In genomic region chr9:89601306-89601705, GRCh38 we compare ENCODE assay signal across 22 cellular contexts. TPM values are rescaled to one million over a fixed set of nuclear protein-coding genes. Genes with fewer than 3 reads are reported as not detected.
DNase-seq lines count a peak whose midpoint lies in the region; ATAC-seq and TF ChIP-seq lines count a peak whose summit lies in the region.
"Had no signal": no experiment of that assay in that cellular context is flagged by ENCODE, and none has a peak within 500 bp of the region (broad histone marks: within the 10 kb centered on the region; RNA-seq: fewer than 3 reads in every experiment).

No MANE protein-coding gene starts in this region.

- H2AFZ ChIP-seq in osteoblast (ENCODE audit: low read length): no peak overlapping the region

- DNase-seq in activated naive CD4-positive, alpha-beta T cell treated with anti-CD3 and anti-CD28 coated beads, Interleukin-2, amount 10 ng/mL, durations not matched to agents 7 days and 5 days: peak; percentile 3
- DNase-seq in activated naive CD4-positive, alpha-beta T cell treated with Interleukin-2 at 50 U/mL for 16 hours: no peak
- DNase-seq in activated CD8-positive, alpha-beta memory T cell treated with anti-CD3 and anti-CD28 coated beads, Interleukin-2, amount 10 ng/mL, durations not matched to agents 7 days and 5 days: peak; percentile 35
- DNase-seq in osteoblast (ENCODE audit: insufficient read length, low spot score, missing footprints) (peak; percentile 10), mesendoderm (no peak), NK-92 (lab: John Stamatoyannopoulos, UW; ENCODE audit: unreplicated experiment) (no peak)
- no peak for DNase-seq in activated CD4-positive, alpha-beta memory T cell treated with anti-CD3 and anti-CD28 coated beads, Interleukin-2, amount 10 ng/mL, durations not matched to agents 7 days and 5 days
- DNase-seq: C1 segment of cervical spinal cord; CD4-positive, alpha-beta memory T cell; COR-L47; IMR-90; KG1; MG63; NCI-H2029; NCI-H446; NCI-H524 treated with DMSO at 0.1 percent for 48 hours; NCI-H774; Right ventricle myocardium superior; RPMI8226 had no signal

- H3K4me3 ChIP-seq in osteoblast (ENCODE audit: insufficient read depth, low read length) (no peak overlapping the region), mesendoderm (ENCODE audit: low read length) (no peak overlapping the region)
- H3K4me3 ChIP-seq: A549, MG63, SJSA1 had no signal

- H3K36me3 ChIP-seq in osteoblast (ENCODE audit: insufficient read depth, low read length) (no peaks in the 10 kb centered on the region), mesendoderm (ENCODE audit: control insufficient read depth, insufficient read depth, low read length) (no peaks in the 10 kb centered on the region)
- H3K36me3 ChIP-seq: MG63, SJSA1 had no signal

- H3K9ac ChIP-seq in mesendoderm (ENCODE audit: low read length): no peak overlapping the region

- no peak overlapping the region for H3K4me3 Mint-ChIP-seq in activated naive CD4-positive, alpha-beta T cell treated with anti-CD3 and anti-CD28 coated beads, Interleukin-2, amount 10 ng/mL, durations not matched to agents 7 days and 5 days
- H3K4me3 Mint-ChIP-seq in activated CD8-positive, alpha-beta memory T cell treated with anti-CD3 and anti-CD28 coated beads, Interleukin-2, amount 10 ng/mL, durations not matched to agents 7 days and 5 days: no peak overlapping the region
- H3K4me3 Mint-ChIP-seq in activated CD4-positive, alpha-beta memory T cell treated with anti-CD3 and anti-CD28 coated beads, Interleukin-2, amount 10 ng/mL, durations not matched to agents 7 days and 5 days: no peak overlapping the region

- no peak overlapping the region for H2AK5ac ChIP-seq in mesendoderm (ENCODE audit: low read length)

- TF ChIP-seq CTCF in osteoblast (IDR thresholded peaks at IDR 0.05; ENCODE audit: extremely low read depth, low read depth, low read length): no peak

- POLR2A ChIA-PET in activated CD4-positive, alpha-beta memory T cell treated with anti-CD3 and anti-CD28 coated beads, Interleukin-2, amount 10 ng/mL, durations not matched to agents 7 days and 5 days (lab: Charles Lee): interaction anchor here (1.0 to 1.2 kb wide), 2 partner anchors 142 to 398 kb away, joined by 3 to 4 read pairs; no protein-coding TSS in a partner anchor

- no CpG with 5 or more reads among the region's 5 CpGs for WGBS in mesendoderm (ENCODE audit: extremely low coverage, insufficient coverage, low lambda C conversion rate)

- H2BK120ac ChIP-seq in mesendoderm (ENCODE audit: low read depth, low read length): no peak overlapping the region

- H4K5ac ChIP-seq in mesendoderm (ENCODE audit: low read length): no peak overlapping the region

- no peaks in the 10 kb centered on the region for H3K79me1 ChIP-seq in mesendoderm (ENCODE audit: low read length)

- H3K4me2 ChIP-seq in osteoblast (ENCODE audit: insufficient read depth, low read length) (no peak overlapping the region), mesendoderm (ENCODE audit: low read length) (no peak overlapping the region)
- H3K4me2 ChIP-seq: A549 had no signal

- H3K4me1 ChIP-seq in osteoblast (ENCODE audit: insufficient read depth, low read length): peaks cover 8% of the 10 kb centered on the region
- H3K4me1 ChIP-seq in mesendoderm (ENCODE audit: control insufficient read depth, low read depth, low read length): no peaks in the 10 kb centered on the region
- H3K4me1 ChIP-seq: SJSA1 had no signal

- H3K27me3 Mint-ChIP-seq in activated naive CD4-positive, alpha-beta T cell treated with anti-CD3 and anti-CD28 coated beads, Interleukin-2, amount 10 ng/mL, durations not matched to agents 7 days and 5 days: peaks cover 65% of the 10 kb centered on the region
- peaks cover 46% of the 10 kb centered on the region for H3K27me3 Mint-ChIP-seq in activated CD8-positive, alpha-beta memory T cell treated with anti-CD3 and anti-CD28 coated beads, Interleukin-2, amount 10 ng/mL, durations not matched to agents 7 days and 5 days
- H3K27me3 Mint-ChIP-seq in activated CD4-positive, alpha-beta memory T cell treated with anti-CD3 and anti-CD28 coated beads, Interleukin-2, amount 10 ng/mL, durations not matched to agents 7 days and 5 days: peaks cover 22% of the 10 kb centered on the region
- H3K27me3 Mint-ChIP-seq: CD4-positive, alpha-beta memory T cell had no signal

- no peak overlapping the region for H3K27ac Mint-ChIP-seq in activated naive CD4-positive, alpha-beta T cell treated with anti-CD3 and anti-CD28 coated beads, Interleukin-2, amount 10 ng/mL, durations not matched to agents 7 days and 5 days
- no peak overlapping the region for H3K27ac Mint-ChIP-seq in activated CD8-positive, alpha-beta memory T cell treated with anti-CD3 and anti-CD28 coated beads, Interleukin-2, amount 10 ng/mL, durations not matched to agents 7 days and 5 days
- H3K27ac Mint-ChIP-seq in activated CD4-positive, alpha-beta memory T cell treated with anti-CD3 and anti-CD28 coated beads, Interleukin-2, amount 10 ng/mL, durations not matched to agents 7 days and 5 days: no peak overlapping the region

- no peaks in the 10 kb centered on the region for H3K36me3 Mint-ChIP-seq in activated naive CD4-positive, alpha-beta T cell treated with anti-CD3 and anti-CD28 coated beads, Interleukin-2, amount 10 ng/mL, durations not matched to agents 7 days and 5 days
- H3K36me3 Mint-ChIP-seq in activated CD8-positive, alpha-beta memory T cell treated with anti-CD3 and anti-CD28 coated beads, Interleukin-2, amount 10 ng/mL, durations not matched to agents 7 days and 5 days: peaks cover 6% of the 10 kb centered on the region
- H3K36me3 Mint-ChIP-seq in activated CD4-positive, alpha-beta memory T cell treated with anti-CD3 and anti-CD28 coated beads, Interleukin-2, amount 10 ng/mL, durations not matched to agents 7 days and 5 days (ENCODE audit: low read depth): peaks cover 12% of the 10 kb centered on the region

- H3K27me3 ChIP-seq in osteoblast (ENCODE audit: insufficient read depth, low read length): peaks cover 32% of the 10 kb centered on the region
- no peaks in the 10 kb centered on the region for H3K27me3 ChIP-seq in mesendoderm (ENCODE audit: insufficient read depth, low read length, poor library complexity)

- H3K79me2 ChIP-seq in osteoblast (ENCODE audit: insufficient read depth, low read length): no peaks in the 10 kb centered on the region
- no peaks in the 10 kb centered on the region for H3K79me2 ChIP-seq in mesendoderm (ENCODE audit: control insufficient read depth, insufficient read depth, low read length)

- H3K4ac ChIP-seq in mesendoderm (ENCODE audit: low read depth, low read length): no peak overlapping the region

- H3K23ac ChIP-seq in mesendoderm (ENCODE audit: low read length): no peak overlapping the region

- H4K8ac ChIP-seq in mesendoderm (ENCODE audit: low read depth, low read length): no peak overlapping the region

- no peak overlapping the region for H2BK15ac ChIP-seq in mesendoderm (replicated peaks; ENCODE audit: low read depth)

- peaks cover 28% of the 10 kb centered on the region for H3K4me1 Mint-ChIP-seq in activated naive CD4-positive, alpha-beta T cell treated with anti-CD3 and anti-CD28 coated beads, Interleukin-2, amount 10 ng/mL, durations not matched to agents 7 days and 5 days
- H3K4me1 Mint-ChIP-seq in activated CD8-positive, alpha-beta memory T cell treated with anti-CD3 and anti-CD28 coated beads, Interleukin-2, amount 10 ng/mL, durations not matched to agents 7 days and 5 days: peaks cover 18% of the 10 kb centered on the region
- peaks cover 17% of the 10 kb centered on the region for H3K4me1 Mint-ChIP-seq in activated CD4-positive, alpha-beta memory T cell treated with anti-CD3 and anti-CD28 coated beads, Interleukin-2, amount 10 ng/mL, durations not matched to agents 7 days and 5 days

- H3K27ac ChIP-seq in osteoblast (ENCODE audit: low read depth, low read length) (no peak overlapping the region), mesendoderm (ENCODE audit: low read depth, low read length) (no peak overlapping the region)
- H3K27ac ChIP-seq: A549, SJSA1 had no signal

- H3K9me3 Mint-ChIP-seq in activated naive CD4-positive, alpha-beta T cell treated with anti-CD3 and anti-CD28 coated beads, Interleukin-2, amount 10 ng/mL, durations not matched to agents 7 days and 5 days: no peaks in the 10 kb centered on the region
- H3K9me3 Mint-ChIP-seq in activated CD8-positive, alpha-beta memory T cell treated with anti-CD3 and anti-CD28 coated beads, Interleukin-2, amount 10 ng/mL, durations not matched to agents 7 days and 5 days (ENCODE audit: low read depth): no peaks in the 10 kb centered on the region
- H3K9me3 Mint-ChIP-seq in activated CD4-positive, alpha-beta memory T cell treated with anti-CD3 and anti-CD28 coated beads, Interleukin-2, amount 10 ng/mL, durations not matched to agents 7 days and 5 days: no peaks in the 10 kb centered on the region
- H3K9me3 Mint-ChIP-seq: CD4-positive, alpha-beta memory T cell had no signal

- no peak for ATAC-seq in activated CD8-positive, alpha-beta memory T cell treated with anti-CD3 and anti-CD28 coated beads, Interleukin-2, amount 10 ng/mL, durations not matched to agents 7 days and 5 days
- ATAC-seq: A549, HCT116 had no signal

- CTCF ChIA-PET in activated naive CD4-positive, alpha-beta T cell treated with anti-CD3 and anti-CD28 coated beads, Interleukin-2, amount 10 ng/mL, durations not matched to agents 7 days and 5 days (lab: Charles Lee): interaction anchor here (0.5 to 6.3 kb wide), 17 partner anchors 8 to 1154 kb away, joined by 3 to 171 read pairs (median 6); no protein-coding TSS in a partner anchor
- CTCF ChIA-PET in activated CD8-positive, alpha-beta memory T cell treated with anti-CD3 and anti-CD28 coated beads, Interleukin-2, amount 10 ng/mL, durations not matched to agents 7 days and 5 days (lab: Charles Lee): interaction anchor here (0.8 to 8.9 kb wide), 13 partner anchors 8 to 538 kb away, joined by 3 to 168 read pairs (median 6); no protein-coding TSS in a partner anchor
- CTCF ChIA-PET in activated CD4-positive, alpha-beta memory T cell treated with anti-CD3 and anti-CD28 coated beads, Interleukin-2, amount 10 ng/mL, durations not matched to agents 7 days and 5 days (lab: Charles Lee): interaction anchor here (0.6 to 11.9 kb wide), 14 partner anchors 8 to 500 kb away, joined by 3 to 235 read pairs (median 4); no protein-coding TSS in a partner anchor

- no peak overlapping the region for H3K56ac ChIP-seq in mesendoderm (ENCODE audit: low read length)

- no peak overlapping the region for H2BK5ac ChIP-seq in mesendoderm (ENCODE audit: low read length)

- no peaks in the 10 kb centered on the region for H4K20me1 ChIP-seq in osteoblast (ENCODE audit: insufficient read depth, low read length)

- H3K18ac ChIP-seq in mesendoderm (ENCODE audit: low read length): no peak overlapping the region

- no peaks in the 10 kb centered on the region for H3K9me3 ChIP-seq in osteoblast (ENCODE audit: low read depth, low read length)
- H3K9me3 ChIP-seq: A549, MG63, SJSA1 had no signal

RNA-seq across cellular contexts. Expression of gene GADD45G, which starts 3.5 kb away (rescaled TPM):
- 10 to 100 TPM; 12.9 to 38.5 TPM for total RNA-seq in activated CD8-positive, alpha-beta memory T cell treated with anti-CD3 and anti-CD28 coated beads, Interleukin-2, amount 10 ng/mL, durations not matched to agents 7 days and 5 days
- total RNA-seq in osteoblast: under 0.01 and 0.88 TPM in 2 replicates
- total RNA-seq in activated CD4-positive, alpha-beta memory T cell treated with anti-CD3 and anti-CD28 coated beads, Interleukin-2, amount 10 ng/mL, durations not matched to agents 7 days and 5 days: 10 to 100 TPM; 40.0 to 40.4 TPM
- polyA plus RNA-seq in mesendoderm (2013, experiment 1 of 2): 2.0 TPM
- polyA plus RNA-seq in mesendoderm (2013, experiment 2 of 2): 2.2 TPM
- total RNA-seq: IMR-90, SJSA1 had no signal

Comparison
In these comparisons a context has a peak if more than half of its experiments do, and no peak if none do; other contexts are left out.
1. DNase-seq: peak in activated naive CD4-positive, alpha-beta T cell treated with anti-CD3 and anti-CD28 coated beads, Interleukin-2, amount 10 ng/mL, durations not matched to agents 7 days and 5 days (single experiment), activated CD8-positive, alpha-beta memory T cell treated with anti-CD3 and anti-CD28 coated beads, Interleukin-2, amount 10 ng/mL, durations not matched to agents 7 days and 5 days (single experiment) and osteoblast (single experiment); none in activated naive CD4-positive, alpha-beta T cell treated with Interleukin-2 at 50 U/mL for 16 hours (single experiment), activated CD4-positive, alpha-beta memory T cell treated with anti-CD3 and anti-CD28 coated beads, Interleukin-2, amount 10 ng/mL, durations not matched to agents 7 days and 5 days (single experiment), mesendoderm (single experiment) and NK-92 (single experiment).